ENCODE assay signal across 27 cellular contexts in genomic region chr9:105375323-105375722, GRCh38.
"Had no signal": no experiment of that assay in that cellular context is flagged by ENCODE, and none has a peak within 500 bp of the region (broad histone marks: within the 10 kb centered on the region; RNA-seq: fewer than 3 reads in every experiment).

No MANE protein-coding gene starts in this region.

- H3K4me1 ChIP-seq: stomach, suprapubic skin, testis, tibial artery, tibial nerve, transverse colon, upper lobe of left lung, upper lobe of right lung, uterus, vagina had no signal

- DNase-seq: stimulated activated CD4-positive, alpha-beta T cell treated with anti-CD3 and anti-CD28 coated beads, Interleukin-2, amount 100 ng/mL, for 48 hours; stimulated activated CD4-positive, alpha-beta T cell treated with anti-CD3 and anti-CD28 coated beads, Interleukin-4, amount 100 ng/mL, for 1 hour; stimulated activated CD4-positive, alpha-beta T cell treated with anti-CD3 and anti-CD28 coated beads, Interleukin-4, amount 100 ng/mL, for 24 hours; stimulated activated CD4-positive, alpha-beta T cell treated with anti-CD3 and anti-CD28 coated beads, Interleukin-4, amount 100 ng/mL, for 4 hours; stimulated activated CD8-positive, alpha-beta memory T cell treated with anti-CD3 and anti-CD28 coated beads, Interleukin-4, amount 100 ng/mL, for 48 hours; stimulated activated naive B cell treated with anti-CD40 and anti-IgM and Interleukin-4, amounts not matched to agents 10 μg/mL and 1 μg/mL and 100 μg/mL, for 72 hours; stimulated activated naive CD4-positive, alpha-beta T cell; stimulated activated naive CD4-positive, alpha-beta T cell treated with Interleukin-2 at 50 U/mL for 16 hours; stimulated activated naive CD8-positive, alpha-beta T cell treated with anti-CD3 and anti-CD28 coated beads, Interleukin-15, amount 100 ng/mL, for 72 hours; stimulated activated naive CD8-positive, alpha-beta T cell treated with anti-CD3 and anti-CD28 coated beads, Interleukin-15, Interleukin-2, amounts not matched to agents 100 U/mL and 50 U/mL, for 24 hours; stomach; substantia nigra; testis; thyroid gland; tibial artery; transverse colon; trophoblast cell; upper lobe of left lung; upper lobe of right lung; uterus had no signal

- H3K36me3 ChIP-seq: uterus had no signal

- H3K4me3 ChIP-seq: stomach, suprapubic skin, testis, thoracic aorta, thyroid gland, tibial artery, tibial nerve, transverse colon, upper lobe of left lung, upper lobe of right lung, uterus, vagina had no signal

- FAIRE-seq: urothelium cell line had no signal

- H3K27ac ChIP-seq: stomach, suprapubic skin, testis, thoracic aorta, thyroid gland, tibial artery, tibial nerve, transverse colon, upper lobe of left lung, upper lobe of right lung, uterus, vagina had no signal

- ATAC-seq: stimulated activated effector memory CD8-positive, alpha-beta T cell treated with anti-CD3 and anti-CD28 coated beads, Interleukin-12 subunit alpha, Interleukin-12 subunit beta, amount 100 ng/mL, for 72 hours; stimulated activated memory B cell treated with anti-CD40 and anti-IgM and Interleukin-4, amounts not matched to agents 10 μg/mL and 1 μg/mL and 100 μg/mL, for 72 hours; stimulated activated naive B cell treated with anti-CD40 and anti-IgM and Interleukin-4, amounts not matched to agents 10 μg/mL and 1 μg/mL and 100 μg/mL, for 72 hours; stimulated activated naive CD8-positive, alpha-beta T cell treated with anti-CD3 and anti-CD28 coated beads, Interleukin-15, amount 100 ng/mL, for 72 hours; stimulated activated naive CD8-positive, alpha-beta T cell treated with anti-CD3 and anti-CD28 coated beads, Interleukin-15, Interleukin-2, amounts not matched to agents 100 U/mL and 50 U/mL, for 24 hours; upper lobe of right lung had no signal

- H3K27me3 ChIP-seq: stomach, suprapubic skin, testis, thyroid gland, tibial artery, tibial nerve, transverse colon, upper lobe of left lung, upper lobe of right lung, uterus, vagina had no signal

- H3K9me3 ChIP-seq: stomach, suprapubic skin, testis, thoracic aorta, thyroid gland, tibial artery, tibial nerve, transverse colon, upper lobe of left lung, upper lobe of right lung, uterus, vagina had no signal
